9 cellular contexts compared by ENCODE assay signal in genomic region chr2:170714156-170715061, GRCh38. TPM values are rescaled to one million over a fixed set of nuclear protein-coding genes. Genes with fewer than 3 reads are reported as not detected.
DNase-seq lines count a peak whose midpoint lies in the region; ATAC-seq, FAIRE-seq and TF ChIP-seq lines count a peak whose summit lies in the region.
"Had no signal": no experiment of that assay in that cellular context is flagged by ENCODE, and none has a peak within 500 bp of the region (broad histone marks: within the 10 kb centered on the region; RNA-seq: fewer than 3 reads in every experiment).

No MANE protein-coding gene starts in this region.

- peak overlapping the region; percentile 51 for H3K4me3 ChIP-seq in A549
- H3K4me3 ChIP-seq in endocrine pancreas (ENCODE audit: control insufficient read depth, insufficient read depth, low read length) = peak overlapping the region; percentile 73
- H3K4me3 ChIP-seq in SJCRH30 = no peak overlapping the region

- H3K4me1 Mint-ChIP-seq in T-helper 17 cell (peaks cover 30% of the 10 kb centered on the region), naive B cell (peaks cover 17 to 20% (median 20%) of the 10 kb centered on the region in 3 donors)

- TF ChIP-seq EP300 in A549 (IDR thresholded peaks at IDR 0.05) = no peak

- no peak for TF ChIP-seq RAD21 in A549 (conservative IDR thresholded peaks at IDR 0.05 in 1 of 2, IDR thresholded peaks at IDR 0.05 in 1 of 2)

- H3K4me2 ChIP-seq in A549 = peak overlapping the region; percentile 91

- H3K27ac ChIP-seq in A549 = peak overlapping the region in 1 of 2 experiments; percentile 59; a peak in 4 of 6 replicates
- no peak overlapping the region for H3K27ac ChIP-seq in SJCRH30
- no peak overlapping the region for H3K27ac ChIP-seq in caudate nucleus (ENCODE audit: low read depth, low read length)

- H3K36me3 ChIP-seq in endocrine pancreas (ENCODE audit: control insufficient read depth, insufficient read depth, low read length) (no peaks in the 10 kb centered on the region), SJCRH30 (no peaks in the 10 kb centered on the region)

- H3K27me3 ChIP-seq in endocrine pancreas (ENCODE audit: control insufficient read depth, insufficient read depth, low read length) (peaks cover 9% of the 10 kb centered on the region), SJCRH30 (no peaks in the 10 kb centered on the region)

- POLR2A ChIA-PET in A549 (lab: Yijun Ruan, JAX) = no interaction called here

- H3K36me3 Mint-ChIP-seq in T-helper 17 cell (ENCODE audit: low read depth) = peaks cover 2% of the 10 kb centered on the region
- peaks cover 0 to 16% of the 10 kb centered on the region in 2 donors for H3K36me3 Mint-ChIP-seq in naive B cell

- no peaks in the 10 kb centered on the region for H3K9me3 ChIP-seq in A549
- no peaks in the 10 kb centered on the region for H3K9me3 ChIP-seq in T-helper 17 cell (ENCODE audit: control insufficient read depth, low read length, poor library complexity, severe bottlenecking)
- no peaks in the 10 kb centered on the region for H3K9me3 ChIP-seq in endocrine pancreas (ENCODE audit: control insufficient read depth, low read length)
- no peaks in the 10 kb centered on the region for H3K9me3 ChIP-seq in SJCRH30 (replicated peaks)

- ATAC-seq in A549 (peak; percentile 61 to 69), T-helper 17 cell (peak; percentile 35), naive B cell (ENCODE audit: low read depth in 2 of 2) (no peak)

- 23% methylated on average over 20 of the region's 74 CpGs for WGBS in A549 (ENCODE audit: missing lambda C conversion rate)

- H3K9ac ChIP-seq in endocrine pancreas (ENCODE audit: control insufficient read depth, insufficient read depth, low read length) = no peak overlapping the region

- TF ChIP-seq POLR2A in A549 (IDR thresholded peaks at IDR 0.05; ENCODE audit: low read length) = no peak
- TF ChIP-seq POLR2A in GM12892 (IDR thresholded peaks at IDR 0.05; ENCODE audit: low read depth, low read length) = no peak

- no peak for FAIRE-seq in A549 (lab: Jason Lieb, UNC)
- FAIRE-seq in GM12892 (lab: Jason Lieb, UNC) = no peak
- FAIRE-seq: endometrium had no signal

- DNase-seq in A549 (ENCODE audit: low read depth in 1 of 2, low spot score in 1 of 2) = peak; percentile 6 to 27
- peak; percentile 26 for DNase-seq in GM12892 (ENCODE audit: insufficient read length)
- no peak for DNase-seq in T-helper 17 cell
- DNase-seq in naive B cell = no peak
- no peak for DNase-seq in SJCRH30
- DNase-seq in caudate nucleus (lab: John Stamatoyannopoulos, UW) = no peak
- no peak for DNase-seq in activated CD4-positive, CD25-positive, alpha-beta regulatory T cell treated with anti-CD3 and anti-CD28 coated beads, Interleukin-2, amount 50 U/mL, for 72 hours

- H3K27ac Mint-ChIP-seq in T-helper 17 cell (no peak overlapping the region), naive B cell (peak overlapping the region in 2 of 6 donors; percentile 22 to 49)

- no peak for TF ChIP-seq CTCF in A549 (IDR thresholded peaks at IDR 0.05)

- peaks cover 0 to 5% (median 3%) of the 10 kb centered on the region in 7 donors for H3K9me3 Mint-ChIP-seq in naive B cell

- H3K27me3 Mint-ChIP-seq in T-helper 17 cell (peaks cover 78% of the 10 kb centered on the region), naive B cell (peaks cover 53 to 72% (median 71%) of the 10 kb centered on the region in 3 donors)

- peaks cover 11% of the 10 kb centered on the region; the same call in 2 of the 3 replicates for H3K4me1 ChIP-seq in A549
- no peaks in the 10 kb centered on the region for H3K4me1 ChIP-seq in endocrine pancreas (ENCODE audit: control insufficient read depth, insufficient read depth, low read length)
- H3K4me1 ChIP-seq in SJCRH30 = 0 out of 2 replicates have a peak, but pooled peaks cover 5% of the 10 kb centered on the region

- CTCF ChIA-PET in A549 (lab: Yijun Ruan, JAX) = interaction anchor here (0.6 kb wide), 1 partner anchor 38 kb away, joined by 3 read pairs; no protein-coding TSS in a partner anchor

- peak overlapping the region; percentile 91 for H3K4me3 Mint-ChIP-seq in T-helper 17 cell
- peak overlapping the region; percentile 73 to 89 (median 84) for H3K4me3 Mint-ChIP-seq in naive B cell

TF ChIP-seq in A549, 52 proteins besides CTCF, POLR2A, EP300 and RAD21:
- no peak for TF ChIP-seq SMC3 (IDR thresholded peaks at IDR 0.05)
- no peak for TF ChIP-seq REST (IDR thresholded peaks at IDR 0.05)
- no peak for TF ChIP-seq NFE2L2 (conservative IDR thresholded peaks at IDR 0.05; ENCODE audit: low read length)
- TF ChIP-seq MAFK (IDR thresholded peaks at IDR 0.05; ENCODE audit: partially characterized antibody) = no peak
- TF ChIP-seq SREBF2 (IDR thresholded peaks at IDR 0.05) = no peak
- TF ChIP-seq ZFP36 (IDR thresholded peaks at IDR 0.05; ENCODE audit: borderline replicate concordance, partially characterized antibody) = no peak
- TF ChIP-seq CHD2 (IDR thresholded peaks at IDR 0.05; ENCODE audit: low read length, partially characterized antibody) = no peak
- TF ChIP-seq GATA3 (IDR thresholded peaks at IDR 0.05; ENCODE audit: borderline replicate concordance) = no peak
- TF ChIP-seq HOXA7 (CRISPR knock-in tag; IDR thresholded peaks at IDR 0.05) = no peak
- no peak for TF ChIP-seq BCL3 (IDR thresholded peaks at IDR 0.05)

RNA-seq across cellular contexts. Expression of gene SP5, which starts 0.7 kb away (rescaled TPM):
- polyA plus RNA-seq in A549 (2011; rRNA removed) (not detected in 2 replicates), A549 (2017; fragmentation: RNase III; extraction: RNeasy Plus Mini Kit Qiagen cat#74134 plus additional on column Dnase treatment) (not detected in 3 replicates), naive B cell (ENCODE audit: low read depth in 6 of 6) (not detected)
- 0.03 TPM in 1 of 2 replicates, not detected in the other for polyA plus RNA-seq in A549 (2012; cell fraction: cytosol; rRNA removed)
- polyA plus RNA-seq in A549 (2012; cell fraction: nucleus; rRNA removed) = 0.04 TPM in 1 of 2 replicates, not detected in the other
- polyA minus RNA-seq in A549 (2011; rRNA and poly(A)+ RNA removed) = not detected in 2 replicates
- not detected for polyA plus RNA-seq in GM12892 (2012; ENCODE audit: missing spikeins)
- total RNA-seq in T-helper 17 cell = not detected
- 0.10 TPM in 1 of 2 replicates, not detected in the other for total RNA-seq in SJCRH30 (2014; rRNA removed; shearing (Covaris generic))

RNA-seq across cellular contexts. Expression of gene ERICH2, which starts 55.8 kb away (rescaled TPM):
- polyA plus RNA-seq in A549 (2011; rRNA removed) (not detected in 2 replicates), A549 (2017; fragmentation: RNase III; extraction: RNeasy Plus Mini Kit Qiagen cat#74134 plus additional on column Dnase treatment) (not detected in 3 replicates), naive B cell (ENCODE audit: low read depth in 6 of 6) (not detected)
- not detected in 2 replicates for polyA plus RNA-seq in A549 (2012; cell fraction: cytosol; rRNA removed)
- not detected in 2 replicates for polyA plus RNA-seq in A549 (2012; cell fraction: nucleus; rRNA removed)
- polyA minus RNA-seq in A549 (2011; rRNA and poly(A)+ RNA removed) = not detected in 2 replicates
- polyA plus RNA-seq in GM12892 (2012; ENCODE audit: missing spikeins) = not detected
- not detected for total RNA-seq in T-helper 17 cell
- total RNA-seq in SJCRH30 (2014; rRNA removed; shearing (Covaris generic)) = 0.68 and 2.1 TPM in 2 replicates

Comparison
In these comparisons a context has a peak if more than half of its experiments do, and no peak if none do; other contexts are left out.
1. ATAC-seq: peak in A549 (2 of 2) and T-helper 17 cell (single experiment); none in naive B cell (0 of 2).
2. DNase-seq: peak in A549 (2 of 2) and GM12892 (single experiment); none in T-helper 17 cell (0 of 3), naive B cell (single experiment), SJCRH30 (0 of 2), caudate nucleus (0 of 61) and activated CD4-positive, CD25-positive, alpha-beta regulatory T cell treated with anti-CD3 and anti-CD28 coated beads, Interleukin-2, amount 50 U/mL, for 72 hours (single experiment).